Comparison of ENCODE assay signal across 10 cellular contexts in genomic region chr5:163473613-163474243, GRCh38. TPM values are rescaled to one million over a fixed set of nuclear protein-coding genes. Genes with fewer than 3 reads are reported as not detected.
DNase-seq lines count a peak whose midpoint lies in the region; ATAC-seq and TF ChIP-seq lines count a peak whose summit lies in the region.
"Had no signal": no experiment of that assay in that cellular context is flagged by ENCODE, and none has a peak within 500 bp of the region (broad histone marks: within the 10 kb centered on the region; RNA-seq: fewer than 3 reads in every experiment).

No MANE protein-coding gene starts in this region.

- peaks cover 78% of the 10 kb centered on the region for H3K36me3 Mint-ChIP-seq in activated T-helper 2 cell treated with anti-CD3 and anti-CD28 coated beads, Interferon-gamma antibody, Interleukin-2, Interleukin-4, amounts not matched to agents 10 μg/mL and 5 μg/mL and 100 μg/mL, durations not matched to agents 14 hours and 24 hours and 36 hours (ENCODE audit: low read depth)

- no peak overlapping the region for H3K4me3 Mint-ChIP-seq in activated T-helper 2 cell treated with anti-CD3 and anti-CD28 coated beads, Interferon-gamma antibody, Interleukin-2, Interleukin-4, amounts not matched to agents 10 μg/mL and 5 μg/mL and 100 μg/mL, durations not matched to agents 14 hours and 24 hours and 36 hours (ENCODE audit: low read depth)

- peak; percentile 43 for DNase-seq in CD1c-positive myeloid dendritic cell (ENCODE audit: extremely low spot score)
- DNase-seq in RKO (ENCODE audit: low spot score), result peak; percentile 22
- no peak for DNase-seq in kidney epithelial cell (ENCODE audit: low read depth)
- DNase-seq in activated T-helper 2 cell treated with anti-CD3 and anti-CD28 coated beads, Interferon-gamma antibody, Interleukin-2, Interleukin-4, amounts not matched to agents 10 μg/mL and 5 μg/mL and 100 μg/mL, durations not matched to agents 14 hours and 24 hours and 36 hours (ENCODE audit: low spot score), result no peak
- no peak for DNase-seq in anterior cingulate cortex (lab: John Stamatoyannopoulos, UW)
- DNase-seq in NCI-H2196 (lab: John Stamatoyannopoulos, UW; ENCODE audit: unreplicated experiment), result no peak
- DNase-seq: left ventricle myocardium superior, T-helper 9 cell had no signal

- no peaks in the 10 kb centered on the region for H3K36me3 ChIP-seq in kidney epithelial cell (ENCODE audit: control insufficient read depth, insufficient read depth, low read length)

- no peaks in the 10 kb centered on the region for H3K27me3 ChIP-seq in kidney epithelial cell (ENCODE audit: control insufficient read depth, insufficient read depth, low read length)

- no peak overlapping the region for H3K27ac Mint-ChIP-seq in activated T-helper 2 cell treated with anti-CD3 and anti-CD28 coated beads, Interferon-gamma antibody, Interleukin-2, Interleukin-4, amounts not matched to agents 10 μg/mL and 5 μg/mL and 100 μg/mL, durations not matched to agents 14 hours and 24 hours and 36 hours

- H3K4me1 Mint-ChIP-seq in activated T-helper 2 cell treated with anti-CD3 and anti-CD28 coated beads, Interferon-gamma antibody, Interleukin-2, Interleukin-4, amounts not matched to agents 10 μg/mL and 5 μg/mL and 100 μg/mL, durations not matched to agents 14 hours and 24 hours and 36 hours (ENCODE audit: low read depth), result peaks cover 12% of the 10 kb centered on the region

- peak; percentile 20 for TF ChIP-seq CTCF in kidney epithelial cell (IDR thresholded peaks at IDR 0.05; ENCODE audit: insufficient read depth, low read length, poor library complexity, severe bottlenecking)

- H3K4me3 ChIP-seq in kidney epithelial cell (ENCODE audit: low read depth, low read length), result no peak overlapping the region

- no peaks in the 10 kb centered on the region for H3K9me3 Mint-ChIP-seq in activated T-helper 2 cell treated with anti-CD3 and anti-CD28 coated beads, Interferon-gamma antibody, Interleukin-2, Interleukin-4, amounts not matched to agents 10 μg/mL and 5 μg/mL and 100 μg/mL, durations not matched to agents 14 hours and 24 hours and 36 hours

- H3K27me3 Mint-ChIP-seq in activated T-helper 2 cell treated with anti-CD3 and anti-CD28 coated beads, Interferon-gamma antibody, Interleukin-2, Interleukin-4, amounts not matched to agents 10 μg/mL and 5 μg/mL and 100 μg/mL, durations not matched to agents 14 hours and 24 hours and 36 hours (ENCODE audit: low read depth), result no peaks in the 10 kb centered on the region

- ATAC-seq in GM21529 (IDR thresholded peaks at IDR 0.05; ENCODE audit: unreplicated experiment), result peak; percentile 92
- no peak for ATAC-seq in GM19324 (IDR thresholded peaks at IDR 0.05; ENCODE audit: low FRiP score, unreplicated experiment)
- ATAC-seq: left ventricle myocardium superior had no signal

- intact Hi-C loops in activated T-helper 2 cell treated with anti-CD3 and anti-CD28 coated beads, Interferon-gamma antibody, Interleukin-2, Interleukin-4, amounts not matched to agents 10 μg/mL and 5 μg/mL and 100 μg/mL, durations not matched to agents 14 hours and 24 hours and 36 hours (cut with micrococcal nuclease), result no loop called here

RNA-seq across cellular contexts. Expression of gene HMMR, which starts 13.3 kb away (rescaled TPM):
- total RNA-seq in kidney epithelial cell, result 7.1 and 11.2 TPM in 2 replicates
- total RNA-seq in activated T-helper 2 cell treated with anti-CD3 and anti-CD28 coated beads, Interferon-gamma antibody, Interleukin-2, Interleukin-4, amounts not matched to agents 10 μg/mL and 5 μg/mL and 100 μg/mL, durations not matched to agents 14 hours and 24 hours and 36 hours, result 39.3 and 40.3 TPM in 2 replicates

RNA-seq across cellular contexts. Expression of gene NUDCD2, which starts 13.8 kb away (rescaled TPM):
- total RNA-seq in kidney epithelial cell, result 3.8 and 5.4 TPM in 2 replicates
- 39.6 and 48.0 TPM in 2 replicates for total RNA-seq in activated T-helper 2 cell treated with anti-CD3 and anti-CD28 coated beads, Interferon-gamma antibody, Interleukin-2, Interleukin-4, amounts not matched to agents 10 μg/mL and 5 μg/mL and 100 μg/mL, durations not matched to agents 14 hours and 24 hours and 36 hours

RNA-seq across cellular contexts. Expression of gene MAT2B, which starts 31.7 kb away (rescaled TPM):
- 55.5 and 61.1 TPM in 2 replicates for total RNA-seq in kidney epithelial cell
- total RNA-seq in activated T-helper 2 cell treated with anti-CD3 and anti-CD28 coated beads, Interferon-gamma antibody, Interleukin-2, Interleukin-4, amounts not matched to agents 10 μg/mL and 5 μg/mL and 100 μg/mL, durations not matched to agents 14 hours and 24 hours and 36 hours, result 93.2 and 98.9 TPM in 2 replicates

RNA-seq across cellular contexts. Expression of gene CCNG1, which starts 36.3 kb away (rescaled TPM):
- 191 and 206 TPM in 2 replicates for total RNA-seq in kidney epithelial cell
- total RNA-seq in activated T-helper 2 cell treated with anti-CD3 and anti-CD28 coated beads, Interferon-gamma antibody, Interleukin-2, Interleukin-4, amounts not matched to agents 10 μg/mL and 5 μg/mL and 100 μg/mL, durations not matched to agents 14 hours and 24 hours and 36 hours, result 87.8 and 89.4 TPM in 2 replicates

Comparison
In these comparisons a context has a peak if more than half of its experiments do, and no peak if none do; other contexts are left out.
1. DNase-seq: peak in CD1c-positive myeloid dendritic cell (single experiment) and RKO (single experiment); none in kidney epithelial cell (single experiment), activated T-helper 2 cell treated with anti-CD3 and anti-CD28 coated beads, Interferon-gamma antibody, Interleukin-2, Interleukin-4, amounts not matched to agents 10 μg/mL and 5 μg/mL and 100 μg/mL, durations not matched to agents 14 hours and 24 hours and 36 hours (single experiment), anterior cingulate cortex (0 of 58) and NCI-H2196 (single experiment).